In the genomic region with DNA sequence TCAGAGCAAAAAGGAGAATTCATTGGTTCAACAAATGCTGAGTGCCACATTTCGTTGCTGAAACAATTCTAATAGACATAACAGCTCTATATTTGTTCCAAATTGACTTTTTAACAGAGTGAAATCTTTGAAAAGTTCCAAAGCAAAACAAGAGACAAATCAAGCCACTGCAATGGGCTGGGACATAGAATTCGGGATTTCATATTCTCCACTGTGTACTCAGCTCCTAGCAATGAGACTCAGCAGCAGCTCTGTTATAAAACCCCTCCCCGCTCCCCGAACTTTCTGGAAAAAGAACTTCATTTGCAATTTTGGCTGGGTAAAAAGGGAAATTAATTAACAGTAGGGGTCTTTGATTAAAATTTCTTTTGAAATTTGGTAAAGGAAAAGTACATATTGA, we compare ENCODE assay signal across 21 cellular contexts. TPM values are rescaled to one million over a fixed set of nuclear protein-coding genes. Genes with fewer than 3 reads are reported as not detected.
A peak's percentile ranks its signal among the peaks of the same experiment; 100 is the strongest.
DNase-seq lines count a peak whose midpoint lies in the region; ATAC-seq and TF ChIP-seq lines count a peak whose summit lies in the region.
"Had no signal": no experiment of that assay in that cellular context is flagged by ENCODE, and none has a peak within 500 bp of the region (broad histone marks: within the 10 kb centered on the region; RNA-seq: fewer than 3 reads in every experiment).

No MANE protein-coding gene starts in this region.

- no peaks in the 10 kb centered on the region for H3K27me3 ChIP-seq in heart right ventricle
- no peaks in the 10 kb centered on the region for H3K27me3 ChIP-seq in gastroesophageal sphincter
- H3K27me3 ChIP-seq in uterus, result no peaks in the 10 kb centered on the region
- H3K27me3 ChIP-seq: BLaER1 had no signal

- TF ChIP-seq CTCF in heart right ventricle (IDR thresholded peaks at IDR 0.05) (no peak), gastroesophageal sphincter (IDR thresholded peaks at IDR 0.05) (no peak), progenitor cell of endocrine pancreas (IDR thresholded peaks at IDR 0.05; ENCODE audit: unreplicated experiment) (no peak), uterus (IDR thresholded peaks at IDR 0.05) (no peak)

- H3K4me1 Mint-ChIP-seq in progenitor cell of endocrine pancreas (ENCODE audit: low read depth), result peaks cover 25% of the 10 kb centered on the region

- TF ChIP-seq EP300 in gastroesophageal sphincter (IDR thresholded peaks at IDR 0.05), result no peak

- TF ChIP-seq POLR2A in gastroesophageal sphincter (IDR thresholded peaks at IDR 0.05), result no peak
- no peak for TF ChIP-seq POLR2A in uterus (IDR thresholded peaks at IDR 0.05)

- H3K27ac ChIP-seq in heart right ventricle (peak overlapping the region in 8 of 10 donors; percentile 1 to 91 (median 72)), gastroesophageal sphincter (peak overlapping the region; percentile 72 to 97 (median 92)), uterus (peak overlapping the region; percentile 72 to 73)
- H3K27ac ChIP-seq: BLaER1 had no signal

- H3K9me3 ChIP-seq in heart right ventricle (no peaks in the 10 kb centered on the region), gastroesophageal sphincter (no peaks in the 10 kb centered on the region), uterus (no peaks in the 10 kb centered on the region)
- H3K9me3 ChIP-seq: BLaER1, psoas muscle had no signal

- H3K4me1 ChIP-seq in heart right ventricle (peaks cover 5 to 69% (median 51%) of the 10 kb centered on the region in 9 donors), gastroesophageal sphincter (peaks cover 25 to 94% (median 50%) of the 10 kb centered on the region in 3 donors), uterus (peaks cover 0 to 15% of the 10 kb centered on the region in 2 donors)
- H3K4me1 ChIP-seq: psoas muscle had no signal

- WGBS in heart right ventricle, 2 donors, result 74 to 75% methylated on average over 4 of the region's 4 CpGs
- 30 to 34% methylated on average over 4 of the region's 4 CpGs for WGBS in gastroesophageal sphincter (ENCODE audit: low coverage in 1 of 2), 2 donors

- no peak overlapping the region for H3K4me3 ChIP-seq in heart right ventricle
- no peak overlapping the region for H3K4me3 ChIP-seq in gastroesophageal sphincter
- H3K4me3 ChIP-seq in uterus, result no peak overlapping the region
- H3K4me3 ChIP-seq: BLaER1, psoas muscle had no signal

- ATAC-seq in heart right ventricle (no peak), left cardiac atrium (no peak), gastroesophageal sphincter (no peak)
- ATAC-seq: activated naive CD8-positive, alpha-beta T cell treated with anti-CD3 and anti-CD28 coated beads, Interleukin-2, amount 50 U/mL, for 24 hours; psoas muscle had no signal

- in situ Hi-C loops in G401 (cut with HindIII; ENCODE audit: low sequenced_read_pairs), result no loop called here

- H3K36me3 Mint-ChIP-seq in progenitor cell of endocrine pancreas (ENCODE audit: insufficient read depth), result peaks cover 6% of the 10 kb centered on the region

- no peaks in the 10 kb centered on the region for H3K27me3 Mint-ChIP-seq in progenitor cell of endocrine pancreas
- H3K27me3 Mint-ChIP-seq: activated CD4-positive, alpha-beta T cell treated with anti-CD3 and anti-CD28 coated beads, Interleukin-2, amount 10 ng/mL, durations not matched to agents 24 days and 14 days; activated naive CD8-positive, alpha-beta T cell treated with anti-CD3 and anti-CD28 coated beads, Interleukin-2, amount 50 U/mL, for 24 hours had no signal

- no peaks in the 10 kb centered on the region for H3K9me3 Mint-ChIP-seq in progenitor cell of endocrine pancreas (ENCODE audit: low read depth)

- no peak for DNase-seq in heart right ventricle
- DNase-seq in left cardiac atrium, result no peak
- DNase-seq in progenitor cell of endocrine pancreas (ENCODE audit: low spot score, unreplicated experiment), result no peak
- DNase-seq in uterus, result no peak
- no peak for DNase-seq in NCI-H345 treated with DMSO at 0.1 percent for 48 hours (lab: John Stamatoyannopoulos, UW; ENCODE audit: unreplicated experiment)
- no peak for DNase-seq in G401 (ENCODE audit: low spot score)
- no peak for DNase-seq in NCI-H2081 treated with DMSO at 0.1 percent for 48 hours (lab: John Stamatoyannopoulos, UW)
- DNase-seq: activated CD4-positive, alpha-beta T cell treated with anti-CD3 and anti-CD28 coated beads, Interleukin-2, amount 10 ng/mL, durations not matched to agents 24 days and 14 days; activated naive CD8-positive, alpha-beta T cell treated with anti-CD3 and anti-CD28 coated beads, Interleukin-2, amount 50 U/mL, for 24 hours; effector CD4-positive, alpha-beta T cell; GDM1; HCEC 1CT; NCI-H1092 treated with DMSO at 0.1 percent for 48 hours; NCI-H2081; psoas muscle; T-helper 1 cell; trophoblast cell had no signal

- no peak overlapping the region for H3K4me3 Mint-ChIP-seq in progenitor cell of endocrine pancreas (ENCODE audit: low read depth)
- H3K4me3 Mint-ChIP-seq: activated CD4-positive, alpha-beta T cell treated with anti-CD3 and anti-CD28 coated beads, Interleukin-2, amount 10 ng/mL, durations not matched to agents 24 days and 14 days; activated naive CD8-positive, alpha-beta T cell treated with anti-CD3 and anti-CD28 coated beads, Interleukin-2, amount 50 U/mL, for 24 hours; neural crest cell had no signal

- intact Hi-C loops in heart right ventricle (cut with DNase I) (loop anchor here in 2 of 10 donors (5.0 kb wide), 2 partner anchors 37 to 42 kb away; no protein-coding TSS in a partner anchor), left cardiac atrium (cut with DNase I) (no loop called here), uterus (cut with DNase I; ENCODE audit: low total_unique reads) (no loop called here)

- H3K36me3 ChIP-seq in heart right ventricle (no peaks in the 10 kb centered on the region), gastroesophageal sphincter (no peaks in the 10 kb centered on the region), uterus (no peaks in the 10 kb centered on the region)
- H3K36me3 ChIP-seq: BLaER1 had no signal

- peak overlapping the region; percentile 70 for H3K27ac Mint-ChIP-seq in progenitor cell of endocrine pancreas
- H3K27ac Mint-ChIP-seq: activated CD4-positive, alpha-beta T cell treated with anti-CD3 and anti-CD28 coated beads, Interleukin-2, amount 10 ng/mL, durations not matched to agents 24 days and 14 days; activated naive CD8-positive, alpha-beta T cell treated with anti-CD3 and anti-CD28 coated beads, Interleukin-2, amount 50 U/mL, for 24 hours; activated T-helper 2 cell treated with anti-CD3 and anti-CD28 coated beads, Interferon-gamma antibody, Interleukin-2, Interleukin-4, amounts not matched to agents 10 μg/mL and 5 μg/mL and 100 μg/mL, durations not matched to agents 14 hours and 24 hours and 36 hours had no signal

RNA-seq across cellular contexts. Expression of gene RFX2, which starts 11.3 kb away (rescaled TPM):
- total RNA-seq in heart right ventricle (10 to 100 TPM in 1 of 10 donors, 1 to 10 TPM in 9; 4.2 to 11.5 (median 5.0) TPM), left cardiac atrium (10 to 100 TPM; 10.5 to 11.5 TPM), gastroesophageal sphincter (10 to 100 TPM; 18.7 to 49.1 (median 37.6) TPM), progenitor cell of endocrine pancreas (24.2 and 24.8 TPM in 2 replicates), uterus (10 to 100 TPM; 10.5 to 77.9 (median 22.8) TPM)
- 10 to 100 TPM in 1 of 2 donors, 1 to 10 TPM in 1; 6.6 to 17.4 TPM for polyA plus RNA-seq in heart right ventricle
- total RNA-seq in G401 (2014; rRNA removed; shearing (Covaris generic)), result 3.1 and 4.2 TPM in 2 replicates

RNA-seq across cellular contexts. Expression of gene ACSBG2, which starts 36.4 kb away (rescaled TPM):
- not detected for total RNA-seq in heart right ventricle
- not detected for polyA plus RNA-seq in heart right ventricle
- total RNA-seq in left cardiac atrium, result not detected
- total RNA-seq in gastroesophageal sphincter, result 1 to 10 TPM in 2 of 4 donors, under 1 TPM in 1, not detected in 1; 0.47 to 2.0 (median 1.6) TPM
- not detected in 2 replicates for total RNA-seq in progenitor cell of endocrine pancreas
- not detected for total RNA-seq in uterus
- not detected in 2 replicates for total RNA-seq in G401 (2014; rRNA removed; shearing (Covaris generic))
- total RNA-seq: activated CD4-positive, alpha-beta T cell treated with anti-CD3 and anti-CD28 coated beads, Interleukin-2, amount 10 ng/mL, durations not matched to agents 24 days and 14 days; activated T-helper 2 cell treated with anti-CD3 and anti-CD28 coated beads, Interferon-gamma antibody, Interleukin-2, Interleukin-4, amounts not matched to agents 10 μg/mL and 5 μg/mL and 100 μg/mL, durations not matched to agents 14 hours and 24 hours and 36 hours; neural crest cell; psoas muscle had no signal
- polyA plus RNA-seq: psoas muscle had no signal
